ENCODE assay signal across 9 cellular contexts in genomic region chr20:62624719-62625455, GRCh38. TPM values are rescaled to one million over a fixed set of nuclear protein-coding genes. Genes with fewer than 3 reads are reported as not detected.
DNase-seq lines count a peak whose midpoint lies in the region; TF ChIP-seq lines count a peak whose summit lies in the region.
"Had no signal": no experiment of that assay in that cellular context is flagged by ENCODE, and none has a peak within 500 bp of the region (broad histone marks: within the 10 kb centered on the region; RNA-seq: fewer than 3 reads in every experiment).

No MANE protein-coding gene starts in this region.

- CTCF ChIA-PET in A673 (lab: Charles Lee): interaction anchor here (0.6 kb wide), 1 partner anchor 169 kb away, joined by 3 read pairs; no protein-coding TSS in a partner anchor

- no peak overlapping the region for H2AFZ ChIP-seq in neural progenitor cell (replicated peaks)

- no peaks in the 10 kb centered on the region for H3F3A ChIP-seq in neural progenitor cell (ENCODE audit: low read depth)

- no peaks in the 10 kb centered on the region for H3K36me3 Mint-ChIP-seq in neural progenitor cell

- H3K27me3 ChIP-seq in A673 (replicated peaks; ENCODE audit: insufficient read depth, low read depth, low read length, poor library complexity) (no peaks in the 10 kb centered on the region), dorsolateral prefrontal cortex (peaks cover 0 to 22% (median 0%) of the 10 kb centered on the region in 45 donors), neural progenitor cell (no peaks in the 10 kb centered on the region)

- H4K20me1 ChIP-seq in neural progenitor cell (ENCODE audit: low read depth): no peaks in the 10 kb centered on the region

- H3K4me1 ChIP-seq in A673 (ENCODE audit: insufficient read depth, low read length, poor library complexity, severe bottlenecking): peaks cover 36% of the 10 kb centered on the region
- H3K4me1 ChIP-seq in neural progenitor cell: peaks cover 12% of the 10 kb centered on the region

- H3K4me2 ChIP-seq in neural progenitor cell: no peak overlapping the region

- H3K9me3 Mint-ChIP-seq in neural progenitor cell: no peaks in the 10 kb centered on the region

- H3K79me2 ChIP-seq in neural progenitor cell (ENCODE audit: low read depth): no peaks in the 10 kb centered on the region

- peaks cover 22% of the 10 kb centered on the region for H3K4me1 Mint-ChIP-seq in neural progenitor cell

- TF ChIP-seq CTCF in A673 (conservative IDR thresholded peaks at IDR 0.05; ENCODE audit: low read depth, low read length): no peak
- TF ChIP-seq CTCF in dorsolateral prefrontal cortex (IDR thresholded peaks at IDR 0.05 in 54 of 56, conservative IDR thresholded peaks at IDR 0.05 in 2 of 56; ENCODE audit: low read depth in 1 of 56, partially characterized antibody in 56 of 56): no peak
- no peak for TF ChIP-seq CTCF in neural progenitor cell (IDR thresholded peaks at IDR 0.05)

- no peaks in the 10 kb centered on the region for H3K36me3 ChIP-seq in A673 (ENCODE audit: insufficient read depth, low read length, poor library complexity, severe bottlenecking)
- H3K36me3 ChIP-seq in neural progenitor cell: no peaks in the 10 kb centered on the region

- no TSS peak for BruUV-seq in A673 (replicated peaks; lab: Mats Ljungman, UMichigan)

- H3K4me3 Mint-ChIP-seq in neural progenitor cell: peak overlapping the region; percentile 35

- intact Hi-C loops in A673 (cut with micrococcal nuclease; ENCODE audit: unreplicated experiment) (no loop called here), dorsolateral prefrontal cortex (cut with DNase I) (no loop called here)

- H3K9ac ChIP-seq in neural progenitor cell: no peak overlapping the region

- H3K9me3 ChIP-seq in A673 (ENCODE audit: low read depth, low read length, poor library complexity, severe bottlenecking) (no peaks in the 10 kb centered on the region), neural progenitor cell (ENCODE audit: low read depth) (no peaks in the 10 kb centered on the region)

- H3K27ac ChIP-seq in A673 (ENCODE audit: low read depth, low read length, poor library complexity, severe bottlenecking): peak overlapping the region; percentile 68
- peak overlapping the region in 48 of 59 donors; percentile 4 to 90 (median 74) for H3K27ac ChIP-seq in dorsolateral prefrontal cortex
- H3K27ac ChIP-seq in neural progenitor cell: no peak overlapping the region

- POLR2A ChIA-PET in A673 (lab: Charles Lee; ENCODE audit: low non-redundant PET): no interaction called here

- DNase-seq in A673 (ENCODE audit: low spot score): no peak
- DNase-seq in MV-4-11 (lab: John Stamatoyannopoulos, UW): peak; percentile 91
- no peak for DNase-seq in dorsolateral prefrontal cortex
- DNase-seq in neural progenitor cell (ENCODE audit: low spot score): no peak
- no peak for DNase-seq in cerebellar cortex (ENCODE audit: low spot score)
- no peak for DNase-seq in NCI-H2107 (lab: John Stamatoyannopoulos, UW)
- DNase-seq in NCI-H1048 (lab: John Stamatoyannopoulos, UW): no peak
- no peak for DNase-seq in NCI-H1092 treated with DMSO at 0.1 percent for 48 hours (lab: John Stamatoyannopoulos, UW)
- DNase-seq: NCI-H524 treated with DMSO at 0.1 percent for 48 hours had no signal

- peaks cover 9% of the 10 kb centered on the region for H3K27me3 Mint-ChIP-seq in neural progenitor cell (ENCODE audit: insufficient read depth, low read depth)

- H3K27ac Mint-ChIP-seq in neural progenitor cell: peak overlapping the region; percentile 74

- H3K4me3 ChIP-seq in A673 (ENCODE audit: low read depth, low read length, poor library complexity, severe bottlenecking) (no peak overlapping the region), dorsolateral prefrontal cortex (no peak overlapping the region), neural progenitor cell (no peak overlapping the region)

RNA-seq across cellular contexts. Expression of gene SLCO4A1, which starts 17.4 kb away (rescaled TPM):
- total RNA-seq in A673 (2021) (44.5 and 48.8 TPM in 2 replicates), dorsolateral prefrontal cortex (100 to 1,000 TPM in 3 of 120 experiments, 10 to 100 TPM in 117; 10.4 to 115 (median 38.3) TPM), neural progenitor cell (ENCODE audit: low replicate concordance) (0.88 and 3.1 TPM in 2 replicates)
